10 cellular contexts compared by ENCODE assay signal in genomic region chr18:6741290-6741689, GRCh38. TPM values are rescaled to one million over a fixed set of nuclear protein-coding genes. Genes with fewer than 3 reads are reported as not detected.
DNase-seq lines count a peak whose midpoint lies in the region; ATAC-seq and TF ChIP-seq lines count a peak whose summit lies in the region.
"Had no signal": no experiment of that assay in that cellular context is flagged by ENCODE, and none has a peak within 500 bp of the region (broad histone marks: within the 10 kb centered on the region; RNA-seq: fewer than 3 reads in every experiment).

No MANE protein-coding gene starts in this region.

- peak overlapping the region; percentile 44 for H3K27ac ChIP-seq in fibroblast of lung (ENCODE audit: insufficient read depth, low read length)
- no peak overlapping the region for H3K27ac ChIP-seq in neural progenitor cell

- no peaks in the 10 kb centered on the region for H3F3A ChIP-seq in neural progenitor cell (ENCODE audit: low read depth)

- no peaks in the 10 kb centered on the region for H3K27me3 Mint-ChIP-seq in neural progenitor cell (ENCODE audit: insufficient read depth, low read depth)
- H3K27me3 Mint-ChIP-seq in activated naive CD4-positive, alpha-beta T cell treated with anti-CD3 and anti-CD28 coated beads for 36 hours (ENCODE audit: low read depth), result no peaks in the 10 kb centered on the region
- H3K27me3 Mint-ChIP-seq: CD4-positive, alpha-beta memory T cell had no signal

- peaks cover 16% of the 10 kb centered on the region for H3K4me1 ChIP-seq in fibroblast of lung (ENCODE audit: control insufficient read depth, extremely low read depth, insufficient read depth, low read length)
- peaks cover 22% of the 10 kb centered on the region for H3K4me1 ChIP-seq in neural progenitor cell

- H3K9me3 Mint-ChIP-seq in neural progenitor cell, result no peaks in the 10 kb centered on the region
- H3K9me3 Mint-ChIP-seq in activated naive CD4-positive, alpha-beta T cell treated with anti-CD3 and anti-CD28 coated beads for 36 hours, result no peaks in the 10 kb centered on the region

- ATAC-seq in GM19395 (IDR thresholded peaks at IDR 0.05; ENCODE audit: unreplicated experiment), result no peak
- ATAC-seq: activated T-cell treated with anti-CD3 and anti-CD28 coated beads, Interleukin-2, amount 50 U/mL, for 4 hours had no signal

- H4K20me1 ChIP-seq in fibroblast of lung (ENCODE audit: control insufficient read depth, extremely low read depth, insufficient read depth, low read length) (no peaks in the 10 kb centered on the region), neural progenitor cell (ENCODE audit: low read depth) (no peaks in the 10 kb centered on the region)

- H2AFZ ChIP-seq in fibroblast of lung (ENCODE audit: low read length) (no peak overlapping the region), neural progenitor cell (replicated peaks) (no peak overlapping the region)

- no peak overlapping the region for H3K4me3 Mint-ChIP-seq in neural progenitor cell
- no peak overlapping the region for H3K4me3 Mint-ChIP-seq in activated naive CD4-positive, alpha-beta T cell treated with anti-CD3 and anti-CD28 coated beads for 36 hours
- H3K4me3 Mint-ChIP-seq: activated T-cell treated with anti-CD3 and anti-CD28 coated beads, Interleukin-2, amount 50 U/mL, for 4 hours; CD4-positive, alpha-beta memory T cell had no signal

- DNase-seq in AG09309 (ENCODE audit: low read depth), result peak; percentile 94
- DNase-seq in RPMI7951 (ENCODE audit: low read depth), result peak; percentile 70
- DNase-seq in fibroblast of lung (ENCODE audit: low read depth in 2 of 2), result peak; percentile 99 to 100
- no peak for DNase-seq in neural progenitor cell (ENCODE audit: low spot score)
- no peak for DNase-seq in pons (ENCODE audit: low spot score)
- no peak for DNase-seq in cerebellum (ENCODE audit: low spot score)
- no peak for DNase-seq in activated naive CD4-positive, alpha-beta T cell treated with anti-CD3 and anti-CD28 coated beads for 36 hours
- DNase-seq: activated T-cell treated with anti-CD3 and anti-CD28 coated beads, Interleukin-2, amount 50 U/mL, for 4 hours; CD4-positive, alpha-beta memory T cell had no signal

- TF ChIP-seq CTCF in AG09309 (IDR thresholded peaks at IDR 0.05; ENCODE audit: control insufficient read depth, insufficient read depth, low read depth, low read length, missing control alignments) (no peak), fibroblast of lung (conservative IDR thresholded peaks at IDR 0.05 in 1 of 2, IDR thresholded peaks at IDR 0.05 in 1 of 2; ENCODE audit: low read depth in 1 of 2, low read length in 2 of 2) (no peak), neural progenitor cell (IDR thresholded peaks at IDR 0.05) (no peak)

- H3K27me3 ChIP-seq in fibroblast of lung (ENCODE audit: control insufficient read depth, insufficient read depth, low read length) (no peaks in the 10 kb centered on the region), neural progenitor cell (no peaks in the 10 kb centered on the region)

- intact Hi-C loops in activated naive CD4-positive, alpha-beta T cell treated with anti-CD3 and anti-CD28 coated beads for 36 hours (cut with micrococcal nuclease), result no loop called here

- CTCF ChIA-PET in activated naive CD4-positive, alpha-beta T cell treated with anti-CD3 and anti-CD28 coated beads for 36 hours (lab: Charles Lee), result no interaction called here

- H3K9ac ChIP-seq in fibroblast of lung (ENCODE audit: insufficient read depth, low read length) (no peak overlapping the region), neural progenitor cell (no peak overlapping the region)

- H3K36me3 Mint-ChIP-seq in neural progenitor cell, result peaks cover 10% of the 10 kb centered on the region
- H3K36me3 Mint-ChIP-seq in activated naive CD4-positive, alpha-beta T cell treated with anti-CD3 and anti-CD28 coated beads for 36 hours (ENCODE audit: low read depth), result no peaks in the 10 kb centered on the region
- H3K36me3 Mint-ChIP-seq: CD4-positive, alpha-beta memory T cell had no signal

- no peaks in the 10 kb centered on the region for H3K36me3 ChIP-seq in fibroblast of lung (ENCODE audit: control insufficient read depth, insufficient read depth, low read length)
- H3K36me3 ChIP-seq in neural progenitor cell, result no peaks in the 10 kb centered on the region

- H3K9me3 ChIP-seq in fibroblast of lung (ENCODE audit: control insufficient read depth, insufficient read depth, low read depth, low read length) (no peaks in the 10 kb centered on the region), neural progenitor cell (ENCODE audit: low read depth) (no peaks in the 10 kb centered on the region)

- H3K4me1 Mint-ChIP-seq in neural progenitor cell, result peaks cover 54% of the 10 kb centered on the region
- no peaks in the 10 kb centered on the region for H3K4me1 Mint-ChIP-seq in activated naive CD4-positive, alpha-beta T cell treated with anti-CD3 and anti-CD28 coated beads for 36 hours (ENCODE audit: low read depth)
- H3K4me1 Mint-ChIP-seq: CD4-positive, alpha-beta memory T cell had no signal

- H3K79me2 ChIP-seq in fibroblast of lung (ENCODE audit: control insufficient read depth, insufficient read depth, low read length), result no peaks in the 10 kb centered on the region
- H3K79me2 ChIP-seq in neural progenitor cell (ENCODE audit: low read depth), result peaks cover 5% of the 10 kb centered on the region

- no peak overlapping the region for H3K4me3 ChIP-seq in AG09309 (ENCODE audit: control insufficient read depth, low read depth, low read length)
- H3K4me3 ChIP-seq in fibroblast of lung (replicated peaks in 1 of 4; ENCODE audit: control extremely low read depth in 1 of 4, insufficient read depth in 1 of 4, low read depth in 3 of 4, low read length in 4 of 4), result no peak overlapping the region
- no peak overlapping the region for H3K4me3 ChIP-seq in neural progenitor cell

- peak overlapping the region; percentile 59 for H3K4me2 ChIP-seq in fibroblast of lung (ENCODE audit: extremely low read depth, insufficient read depth, low read length)
- H3K4me2 ChIP-seq in neural progenitor cell, result no peak overlapping the region

- peak overlapping the region; percentile 24 for H3K27ac Mint-ChIP-seq in neural progenitor cell
- H3K27ac Mint-ChIP-seq in activated naive CD4-positive, alpha-beta T cell treated with anti-CD3 and anti-CD28 coated beads for 36 hours, result no peak overlapping the region
- H3K27ac Mint-ChIP-seq: CD4-positive, alpha-beta memory T cell had no signal

RNA-seq across cellular contexts. Expression of gene ARHGAP28, which starts 11.8 kb away (rescaled TPM):
- total RNA-seq in RPMI7951 (2014; rRNA removed; shearing (Covaris generic)), result 0.24 and 0.29 TPM in 2 replicates
- total RNA-seq in fibroblast of lung (27.2 and 35.0 TPM in 2 replicates), neural progenitor cell (ENCODE audit: low replicate concordance) (19.1 and 25.7 TPM in 2 replicates), cerebellum (28.7 TPM)
- polyA plus RNA-seq in fibroblast of lung, result 3.3 and 8.5 TPM in 2 replicates
- 2.1 and 5.7 TPM in 2 replicates for polyA plus RNA-seq in fibroblast of lung (2012)
- polyA minus RNA-seq in fibroblast of lung (ENCODE audit: low replicate concordance), result 0.16 and 10.1 TPM in 2 replicates
- total RNA-seq in activated naive CD4-positive, alpha-beta T cell treated with anti-CD3 and anti-CD28 coated beads for 36 hours, result not detected
- total RNA-seq: activated T-cell treated with anti-CD3 and anti-CD28 coated beads, Interleukin-2, amount 50 U/mL, for 4 hours; CD4-positive, alpha-beta memory T cell had no signal
- polyA plus RNA-seq: CD4-positive, alpha-beta memory T cell had no signal

Comparison
In these comparisons a context has a peak if more than half of its experiments do, and no peak if none do; other contexts are left out.
1. DNase-seq: peak in AG09309 (single experiment), RPMI7951 (single experiment) and fibroblast of lung (2 of 2); none in neural progenitor cell (single experiment), pons (single experiment), cerebellum (single experiment) and activated naive CD4-positive, alpha-beta T cell treated with anti-CD3 and anti-CD28 coated beads for 36 hours (single experiment).
2. RNA of gene ARHGAP28, which starts 11.8 kb away (total RNA-seq): 27.2 to 35.0 TPM in fibroblast of lung, 28.7 TPM in cerebellum (single experiment) and 19.1 to 25.7 TPM in neural progenitor cell; 0.24 to 0.29 TPM in RPMI7951 and not detected in activated naive CD4-positive, alpha-beta T cell treated with anti-CD3 and anti-CD28 coated beads for 36 hours; every median in the first group is over 10 times any median in the second.